In genomic region chr11:12764187-12764914, GRCh38 we compare ENCODE assay signal across 1 cellular context.
TF ChIP-seq lines count a peak whose summit lies in the region.

No MANE protein-coding gene starts in this region.

TF ChIP-seq in K562, 482 proteins besides CTCF, POLR2A, EP300 and RAD21 (continued from another document):
- peak in 1 of 2 experiments; percentile 72; a peak in 1 of 4 replicates for TF ChIP-seq ZMIZ1 (IDR thresholded peaks at IDR 0.05; ENCODE audit: low read depth in 2 of 2, low read length in 2 of 2)
- TF ChIP-seq ARID3A (IDR thresholded peaks at IDR 0.05; ENCODE audit: borderline replicate concordance, low read depth, low read length), result no peak
- TF ChIP-seq TAL1 (IDR thresholded peaks at IDR 0.05), result peak; percentile 58; the same call in 1 of the 2 replicates
- TF ChIP-seq PHF8 (IDR thresholded peaks at IDR 0.05; ENCODE audit: borderline replicate concordance, low read length), result no peak
- TF ChIP-seq HINFP (tag; conservative IDR thresholded peaks at IDR 0.05; ENCODE audit: low read depth), result no peak
- TF ChIP-seq UBTF (IDR thresholded peaks at IDR 0.05; ENCODE audit: borderline replicate concordance in 1 of 2, low read depth in 2 of 2, low read length in 2 of 2), result 0 out of 4 replicates have a peak, but pooled peaks of 1 of the 2 experiments have one; percentile 50
- TF ChIP-seq ZNF445 (CRISPR knock-in tag; IDR thresholded peaks at IDR 0.05; ENCODE audit: low read depth), result 0 out of 2 replicates have a peak, but pooled peaks have one; percentile 40
- no peak for TF ChIP-seq KLF13 (tag; IDR thresholded peaks at IDR 0.05; ENCODE audit: borderline replicate concordance, low read depth)
- TF ChIP-seq ZBTB34 (CRISPR knock-in tag; IDR thresholded peaks at IDR 0.05), result no peak
- no peak for TF ChIP-seq HEY1 (CRISPR knock-in tag; IDR thresholded peaks at IDR 0.05; ENCODE audit: borderline replicate concordance)
- no peak for TF ChIP-seq ZNF347 (CRISPR knock-in tag; IDR thresholded peaks at IDR 0.05; ENCODE audit: low read depth)
- no peak for TF ChIP-seq MITF (IDR thresholded peaks at IDR 0.05)
- no peak for TF ChIP-seq FIP1L1 (IDR thresholded peaks at IDR 0.05; ENCODE audit: low read depth, low read length, poor library complexity, severe bottlenecking)
- TF ChIP-seq JUN (IDR thresholded peaks at IDR 0.05; ENCODE audit: borderline replicate concordance, low read depth, low read length), result no peak
- no peak for TF ChIP-seq JUN (CRISPR knock-in tag; IDR thresholded peaks at IDR 0.05; ENCODE audit: borderline replicate concordance)
- peak; percentile 61 for TF ChIP-seq RBFOX2 (IDR thresholded peaks at IDR 0.05; ENCODE audit: low read depth, low read length)
- TF ChIP-seq XRCC5 (IDR thresholded peaks at IDR 0.05; ENCODE audit: low read depth, low read length), result no peak
- TF ChIP-seq RBBP5 (IDR thresholded peaks at IDR 0.05; ENCODE audit: borderline replicate concordance, insufficient read depth, low read length, poor library complexity, severe bottlenecking), result no peak
- no peak for TF ChIP-seq ZNF79 (CRISPR knock-in tag; IDR thresholded peaks at IDR 0.05; ENCODE audit: low read depth)
- TF ChIP-seq CBX1 (IDR thresholded peaks at IDR 0.05; ENCODE audit: low read depth), result peak; percentile 72; the same call in 1 of the 2 replicates
- no peak for TF ChIP-seq ZNF121 (CRISPR knock-in tag; conservative IDR thresholded peaks at IDR 0.05)
- TF ChIP-seq HDAC1 (IDR thresholded peaks at IDR 0.05), result 0 out of 4 replicates have a peak, but pooled peaks of 1 of the 2 experiments have one; percentile 27
- TF ChIP-seq SIN3A (IDR thresholded peaks at IDR 0.05; ENCODE audit: borderline replicate concordance in 2 of 2, control insufficient read depth in 1 of 2, low read depth in 2 of 2, low read length in 2 of 2), result no peak
- no peak for TF ChIP-seq SFPQ (IDR thresholded peaks at IDR 0.05; ENCODE audit: low read depth, low read length)
- no peak for TF ChIP-seq MEF2A (IDR thresholded peaks at IDR 0.05; ENCODE audit: control insufficient read depth, low read depth, low read length)
- no peak for TF ChIP-seq SOX6 (IDR thresholded peaks at IDR 0.05)
- no peak for TF ChIP-seq MTA2 (IDR thresholded peaks at IDR 0.05; ENCODE audit: low read depth)
- TF ChIP-seq SNIP1 (IDR thresholded peaks at IDR 0.05; ENCODE audit: low read depth), result no peak
- no peak for TF ChIP-seq NCOA1 (IDR thresholded peaks at IDR 0.05; ENCODE audit: low read depth)
- TF ChIP-seq PRPF4 (IDR thresholded peaks at IDR 0.05; ENCODE audit: insufficient read depth, low read depth, low read length, poor library complexity, severe bottlenecking), result no peak
- TF ChIP-seq L3MBTL2 (IDR thresholded peaks at IDR 0.05), result peak; percentile 76
